In genomic region chr11:112485280-112485679, GRCh38 we compare ENCODE assay signal across 24 cellular contexts.
DNase-seq lines count a peak whose midpoint lies in the region; ATAC-seq and TF ChIP-seq lines count a peak whose summit lies in the region.
"Had no signal": no experiment of that assay in that cellular context is flagged by ENCODE, and none has a peak within 500 bp of the region (broad histone marks: within the 10 kb centered on the region; RNA-seq: fewer than 3 reads in every experiment).

No MANE protein-coding gene starts in this region.

- H3K4me3 Mint-ChIP-seq in brain = no peak overlapping the region
- H3K4me3 Mint-ChIP-seq in Calu3 (ENCODE audit: low read depth, unreplicated experiment) = no peak overlapping the region
- no peak overlapping the region for H3K4me3 Mint-ChIP-seq in stimulated activated naive B cell treated with anti-CD40 and anti-IgM and Interleukin-4, amounts not matched to agents 10 μg/mL and 1 μg/mL and 100 μg/mL, for 72 hours
- H3K4me3 Mint-ChIP-seq: activated naive CD4-positive, alpha-beta T cell treated with anti-CD3 and anti-CD28 coated beads, Interleukin-2, amount 10 ng/mL, durations not matched to agents 7 days and 5 days; activated T-cell treated with anti-CD3 and anti-CD28 coated beads, Interleukin-2, amount 50 U/mL, for 72 hours had no signal

- peaks cover 5% of the 10 kb centered on the region for H3K27me3 Mint-ChIP-seq in brain
- H3K27me3 Mint-ChIP-seq in Calu3 (ENCODE audit: unreplicated experiment) = peaks cover 46% of the 10 kb centered on the region
- peaks cover 11 to 23% of the 10 kb centered on the region in 2 donors for H3K27me3 Mint-ChIP-seq in stimulated activated naive B cell treated with anti-CD40 and anti-IgM and Interleukin-4, amounts not matched to agents 10 μg/mL and 1 μg/mL and 100 μg/mL, for 72 hours
- H3K27me3 Mint-ChIP-seq: activated naive CD4-positive, alpha-beta T cell treated with anti-CD3 and anti-CD28 coated beads, Interleukin-2, amount 10 ng/mL, durations not matched to agents 7 days and 5 days had no signal

- BruUV-seq in Calu3 (replicated peaks; lab: Mats Ljungman, UMichigan) = no TSS peak

- intact Hi-C loops in Calu3 (cut with micrococcal nuclease; ENCODE audit: unreplicated experiment) = no loop called here

- TF ChIP-seq CTCF in brain (conservative IDR thresholded peaks at IDR 0.05) (no peak), Calu3 (IDR thresholded peaks at IDR 0.05; ENCODE audit: unreplicated experiment) (no peak)

- H3K4me1 Mint-ChIP-seq in brain (peaks cover 58% of the 10 kb centered on the region), Calu3 (ENCODE audit: low read depth, unreplicated experiment) (no peaks in the 10 kb centered on the region)
- H3K4me1 Mint-ChIP-seq in stimulated activated naive B cell treated with anti-CD40 and anti-IgM and Interleukin-4, amounts not matched to agents 10 μg/mL and 1 μg/mL and 100 μg/mL, for 72 hours = no peaks in the 10 kb centered on the region
- H3K4me1 Mint-ChIP-seq: activated naive CD4-positive, alpha-beta T cell treated with anti-CD3 and anti-CD28 coated beads, Interleukin-2, amount 10 ng/mL, durations not matched to agents 7 days and 5 days had no signal

- CTCF ChIA-PET in Calu3 (lab: Charles Lee) = interaction anchor here (1.1 kb wide), 1 partner anchor 11 kb away, joined by 3 read pairs; no protein-coding TSS in a partner anchor

- ATAC-seq in HG03342 (IDR thresholded peaks at IDR 0.05; ENCODE audit: unreplicated experiment) (peak; percentile 79), HG02970 (IDR thresholded peaks at IDR 0.05; ENCODE audit: low FRiP score, unreplicated experiment) (no peak), HG03039 (IDR thresholded peaks at IDR 0.05; ENCODE audit: unreplicated experiment) (no peak)
- ATAC-seq in stimulated activated naive B cell treated with anti-CD40 and anti-IgM and Interleukin-4, amounts not matched to agents 10 μg/mL and 1 μg/mL and 100 μg/mL, for 72 hours (replicated peaks) = no peak
- ATAC-seq: activated T-cell treated with anti-CD3 and anti-CD28 coated beads, Interleukin-2, amount 50 U/mL, for 72 hours; HCT116; PC-3 had no signal

- H3K27ac Mint-ChIP-seq in brain = peak overlapping the region in 3 of 5 experiments; percentile 16 to 72 (median 56)
- H3K27ac Mint-ChIP-seq in Calu3 (ENCODE audit: unreplicated experiment) = no peak overlapping the region
- H3K27ac Mint-ChIP-seq in stimulated activated naive B cell treated with anti-CD40 and anti-IgM and Interleukin-4, amounts not matched to agents 10 μg/mL and 1 μg/mL and 100 μg/mL, for 72 hours = no peak overlapping the region
- H3K27ac Mint-ChIP-seq: activated naive CD4-positive, alpha-beta T cell treated with anti-CD3 and anti-CD28 coated beads, Interleukin-2, amount 10 ng/mL, durations not matched to agents 7 days and 5 days; activated T-cell treated with anti-CD3 and anti-CD28 coated beads, Interleukin-2, amount 50 U/mL, for 72 hours had no signal

- H3K9me3 Mint-ChIP-seq in brain (peaks cover 0 to 6% (median 0%) of the 10 kb centered on the region in 5 experiments), Calu3 (ENCODE audit: low read depth, unreplicated experiment) (no peaks in the 10 kb centered on the region)
- no peaks in the 10 kb centered on the region for H3K9me3 Mint-ChIP-seq in stimulated activated naive B cell treated with anti-CD40 and anti-IgM and Interleukin-4, amounts not matched to agents 10 μg/mL and 1 μg/mL and 100 μg/mL, for 72 hours
- H3K9me3 Mint-ChIP-seq: activated naive CD4-positive, alpha-beta T cell treated with anti-CD3 and anti-CD28 coated beads, Interleukin-2, amount 10 ng/mL, durations not matched to agents 7 days and 5 days had no signal

- peak; percentile 20 for DNase-seq in NCI-H2227 (lab: John Stamatoyannopoulos, UW; ENCODE audit: unreplicated experiment)
- DNase-seq in NCI-H2227 treated with DMSO at 0.1 percent for 48 hours (lab: John Stamatoyannopoulos, UW) = no peak
- DNase-seq in Calu3 = no peak
- no peak for DNase-seq in stimulated activated naive B cell treated with anti-CD40 and anti-IgM and Interleukin-4, amounts not matched to agents 10 μg/mL and 1 μg/mL and 100 μg/mL, for 72 hours
- DNase-seq: activated CD4-positive, alpha-beta T cell treated with anti-CD3 and anti-CD28 coated beads for 4 hours; activated naive CD4-positive, alpha-beta T cell treated with anti-CD3 and anti-CD28 coated beads, Interleukin-2, amount 10 ng/mL, durations not matched to agents 7 days and 5 days; activated T-cell treated with anti-CD3 and anti-CD28 coated beads, Interleukin-2, amount 50 U/mL, for 72 hours; central memory CD4-positive, alpha-beta T cell; dorsolateral prefrontal cortex; foreskin fibroblast; GDM1; hippocampal formation; islet precursor cell; NCI-H1048; NCI-H2171; PC-3; SHP77 treated with DMSO at 0.1 percent for 48 hours; stimulated activated CD8-positive, alpha-beta memory T cell treated with anti-CD3 and anti-CD28 coated beads, Interleukin-4, amount 100 ng/mL, for 48 hours; substantia nigra had no signal

- H3K36me3 Mint-ChIP-seq in brain (no peaks in the 10 kb centered on the region), Calu3 (ENCODE audit: insufficient read depth, unreplicated experiment) (no peaks in the 10 kb centered on the region)
- H3K36me3 Mint-ChIP-seq in stimulated activated naive B cell treated with anti-CD40 and anti-IgM and Interleukin-4, amounts not matched to agents 10 μg/mL and 1 μg/mL and 100 μg/mL, for 72 hours = no peaks in the 10 kb centered on the region
- H3K36me3 Mint-ChIP-seq: activated naive CD4-positive, alpha-beta T cell treated with anti-CD3 and anti-CD28 coated beads, Interleukin-2, amount 10 ng/mL, durations not matched to agents 7 days and 5 days had no signal

Comparison
In these comparisons a context has a peak if more than half of its experiments do, and no peak if none do; other contexts are left out.
1. H3K27ac Mint-ChIP-seq: peak in brain (3 of 5); none in Calu3 (single experiment) and stimulated activated naive B cell treated with anti-CD40 and anti-IgM and Interleukin-4, amounts not matched to agents 10 μg/mL and 1 μg/mL and 100 μg/mL, for 72 hours (single experiment).